Comparison of ENCODE assay signal across 21 cellular contexts in genomic region chr4:139330283-139330682, GRCh38. TPM values are rescaled to one million over a fixed set of nuclear protein-coding genes. Genes with fewer than 3 reads are reported as not detected.
A peak's percentile ranks its signal among the peaks of the same experiment; 100 is the strongest.
DNase-seq lines count a peak whose midpoint lies in the region; ATAC-seq, FAIRE-seq and TF ChIP-seq lines count a peak whose summit lies in the region.
"Had no signal": no experiment of that assay in that cellular context is flagged by ENCODE, and none has a peak within 500 bp of the region (broad histone marks: within the 10 kb centered on the region; RNA-seq: fewer than 3 reads in every experiment).

No MANE protein-coding gene starts in this region.

- H3K4me1 ChIP-seq in naive thymus-derived CD4-positive, alpha-beta T cell (ENCODE audit: control insufficient read depth in 2 of 2, insufficient read depth in 2 of 2, low read length in 2 of 2) = no peaks in the 10 kb centered on the region
- H3K4me1 ChIP-seq: breast epithelium had no signal

- no peaks in the 10 kb centered on the region for H3K27me3 Mint-ChIP-seq in activated naive CD8-positive, alpha-beta T cell treated with anti-CD3 and anti-CD28 coated beads, Interleukin-2, amount 10 ng/mL, durations not matched to agents 7 days and 5 days
- H3K27me3 Mint-ChIP-seq in activated naive CD8-positive, alpha-beta T cell treated with anti-CD3 and anti-CD28 coated beads for 36 hours = no peaks in the 10 kb centered on the region
- H3K27me3 Mint-ChIP-seq in T-helper 17 cell = no peaks in the 10 kb centered on the region
- no peaks in the 10 kb centered on the region for H3K27me3 Mint-ChIP-seq in naive thymus-derived CD4-positive, alpha-beta T cell
- H3K27me3 Mint-ChIP-seq: activated CD4-positive, alpha-beta T cell treated with anti-CD3 and anti-CD28 coated beads for 36 hours; dendritic cell treated with granulocyte-macrophage colony-stimulating factor and Interleukin-4, amounts not matched to agents 40 ng/mL and 50 ng/mL, for 4 days had no signal

- no peak overlapping the region for H3K4me3 Mint-ChIP-seq in activated naive CD8-positive, alpha-beta T cell treated with anti-CD3 and anti-CD28 coated beads, Interleukin-2, amount 10 ng/mL, durations not matched to agents 7 days and 5 days
- H3K4me3 Mint-ChIP-seq in activated naive CD8-positive, alpha-beta T cell treated with anti-CD3 and anti-CD28 coated beads for 36 hours = no peak overlapping the region
- no peak overlapping the region for H3K4me3 Mint-ChIP-seq in T-helper 17 cell
- H3K4me3 Mint-ChIP-seq in naive thymus-derived CD4-positive, alpha-beta T cell = peak overlapping the region in 3 of 10 donors; percentile 4 to 39 (median 36)
- H3K4me3 Mint-ChIP-seq: activated CD4-positive, alpha-beta T cell treated with anti-CD3 and anti-CD28 coated beads for 36 hours; dendritic cell treated with granulocyte-macrophage colony-stimulating factor and Interleukin-4, amounts not matched to agents 40 ng/mL and 50 ng/mL, for 4 days had no signal

- TF ChIP-seq POLR2A in GM12891 (IDR thresholded peaks at IDR 0.05; ENCODE audit: low read depth, low read length) = no peak

- H3K27me3 ChIP-seq in naive thymus-derived CD4-positive, alpha-beta T cell (ENCODE audit: control insufficient read depth in 2 of 2, insufficient read depth in 2 of 2, low read length in 2 of 2) = no peaks in the 10 kb centered on the region
- H3K27me3 ChIP-seq: breast epithelium, gastroesophageal sphincter, ovary had no signal

- H3K36me3 ChIP-seq in naive thymus-derived CD4-positive, alpha-beta T cell (ENCODE audit: control insufficient read depth in 2 of 3, insufficient read depth in 3 of 3, low read length in 3 of 3) = peaks cover 0 to 15% (median 0%) of the 10 kb centered on the region in 3 experiments
- H3K36me3 ChIP-seq: breast epithelium, ovary had no signal

- peak overlapping the region; percentile 26 for H3K27ac Mint-ChIP-seq in activated naive CD8-positive, alpha-beta T cell treated with anti-CD3 and anti-CD28 coated beads, Interleukin-2, amount 10 ng/mL, durations not matched to agents 7 days and 5 days
- no peak overlapping the region for H3K27ac Mint-ChIP-seq in activated naive CD8-positive, alpha-beta T cell treated with anti-CD3 and anti-CD28 coated beads for 36 hours
- peak overlapping the region; percentile 45 for H3K27ac Mint-ChIP-seq in T-helper 17 cell
- peak overlapping the region in 3 of 9 donors; percentile 13 to 29 (median 19) for H3K27ac Mint-ChIP-seq in naive thymus-derived CD4-positive, alpha-beta T cell
- H3K27ac Mint-ChIP-seq: dendritic cell treated with granulocyte-macrophage colony-stimulating factor and Interleukin-4, amounts not matched to agents 40 ng/mL and 50 ng/mL, for 4 days had no signal

- no peaks in the 10 kb centered on the region for H3K9me3 ChIP-seq in T-helper 17 cell (ENCODE audit: control insufficient read depth, low read length, poor library complexity, severe bottlenecking)
- H3K9me3 ChIP-seq in naive thymus-derived CD4-positive, alpha-beta T cell (ENCODE audit: control insufficient read depth in 2 of 3, low read length in 3 of 3) = no peaks in the 10 kb centered on the region
- H3K9me3 ChIP-seq: gastroesophageal sphincter, ovary had no signal

- peaks cover 12% of the 10 kb centered on the region for H3K4me1 Mint-ChIP-seq in activated naive CD8-positive, alpha-beta T cell treated with anti-CD3 and anti-CD28 coated beads, Interleukin-2, amount 10 ng/mL, durations not matched to agents 7 days and 5 days
- peaks cover 31% of the 10 kb centered on the region for H3K4me1 Mint-ChIP-seq in activated naive CD8-positive, alpha-beta T cell treated with anti-CD3 and anti-CD28 coated beads for 36 hours
- H3K4me1 Mint-ChIP-seq in T-helper 17 cell = peaks cover 19% of the 10 kb centered on the region
- H3K4me1 Mint-ChIP-seq in naive thymus-derived CD4-positive, alpha-beta T cell = peaks cover 20 to 49% (median 41%) of the 10 kb centered on the region in 7 donors

- no peak for FAIRE-seq in GM12891 (lab: Jason Lieb, UNC)

- H3K27ac ChIP-seq in naive thymus-derived CD4-positive, alpha-beta T cell (ENCODE audit: low read depth, low read length) = no peak overlapping the region
- H3K27ac ChIP-seq: breast epithelium, gastroesophageal sphincter, ovary had no signal

- CTCF ChIA-PET in naive thymus-derived CD4-positive, alpha-beta T cell (lab: Charles Lee) = no interaction called here

- no peak overlapping the region for H3K4me3 ChIP-seq in naive thymus-derived CD4-positive, alpha-beta T cell (ENCODE audit: low read length)
- H3K4me3 ChIP-seq: breast epithelium, gastroesophageal sphincter, ovary had no signal

- H3K9me3 Mint-ChIP-seq in activated naive CD8-positive, alpha-beta T cell treated with anti-CD3 and anti-CD28 coated beads, Interleukin-2, amount 10 ng/mL, durations not matched to agents 7 days and 5 days = no peaks in the 10 kb centered on the region
- peaks cover 1% of the 10 kb centered on the region for H3K9me3 Mint-ChIP-seq in activated naive CD8-positive, alpha-beta T cell treated with anti-CD3 and anti-CD28 coated beads for 36 hours
- H3K9me3 Mint-ChIP-seq in naive thymus-derived CD4-positive, alpha-beta T cell = peaks cover 0 to 10% (median 0%) of the 10 kb centered on the region in 11 donors
- H3K9me3 Mint-ChIP-seq: dendritic cell treated with granulocyte-macrophage colony-stimulating factor and Interleukin-4, amounts not matched to agents 40 ng/mL and 50 ng/mL, for 4 days had no signal

- intact Hi-C loops in naive thymus-derived CD4-positive, alpha-beta T cell (cut with micrococcal nuclease) = no loop called here

- peaks cover 34% of the 10 kb centered on the region for H3K36me3 Mint-ChIP-seq in activated naive CD8-positive, alpha-beta T cell treated with anti-CD3 and anti-CD28 coated beads, Interleukin-2, amount 10 ng/mL, durations not matched to agents 7 days and 5 days
- peaks cover 38% of the 10 kb centered on the region for H3K36me3 Mint-ChIP-seq in activated naive CD8-positive, alpha-beta T cell treated with anti-CD3 and anti-CD28 coated beads for 36 hours
- H3K36me3 Mint-ChIP-seq in T-helper 17 cell (ENCODE audit: low read depth) = peaks cover 9% of the 10 kb centered on the region
- H3K36me3 Mint-ChIP-seq in naive thymus-derived CD4-positive, alpha-beta T cell = peaks cover 0 to 41% (median 32%) of the 10 kb centered on the region in 5 donors

- POLR2A ChIA-PET in activated naive CD8-positive, alpha-beta T cell treated with anti-CD3 and anti-CD28 coated beads, Interleukin-2, amount 10 ng/mL, durations not matched to agents 7 days and 5 days (lab: Charles Lee) = interaction anchor here (0.6 to 1.1 kb wide), 2 partner anchors 11 to 29 kb away, joined by 3 to 4 read pairs; partner anchors contain the start of gene NAA15
- POLR2A ChIA-PET in naive thymus-derived CD4-positive, alpha-beta T cell (lab: Charles Lee) = interaction anchor here (1.1 kb wide), 1 partner anchor 34 kb away, joined by 3 read pairs; no protein-coding TSS in a partner anchor

- ATAC-seq in activated naive CD8-positive, alpha-beta T cell treated with anti-CD3 and anti-CD28 coated beads, Interleukin-2, amount 10 ng/mL, durations not matched to agents 7 days and 5 days (ENCODE audit: low read depth) = no peak
- no peak for ATAC-seq in T-helper 17 cell
- ATAC-seq in naive thymus-derived CD4-positive, alpha-beta T cell = no peak
- ATAC-seq: activated CD4-positive, alpha-beta T cell treated with anti-CD3 and anti-CD28 coated beads for 36 hours; gastroesophageal sphincter; left lobe of liver had no signal

- no peak for DNase-seq in activated naive CD8-positive, alpha-beta T cell treated with anti-CD3 and anti-CD28 coated beads, Interleukin-2, amount 10 ng/mL, durations not matched to agents 7 days and 5 days
- DNase-seq in activated naive CD8-positive, alpha-beta T cell treated with anti-CD3 and anti-CD28 coated beads for 36 hours = no peak
- DNase-seq in T-helper 17 cell (no peak), inferior parietal cortex (ENCODE audit: extremely low spot score) (peak; percentile 47), superior temporal gyrus (ENCODE audit: extremely low spot score) (peak; percentile 80), DMS79 treated with DMSO at 0.1 percent for 48 hours (lab: John Stamatoyannopoulos, UW) (no peak), GM12891 (ENCODE audit: insufficient read length, low spot score) (no peak)
- no peak for DNase-seq in naive thymus-derived CD4-positive, alpha-beta T cell
- DNase-seq: activated CD4-positive, alpha-beta T cell treated with anti-CD3 and anti-CD28 coated beads for 36 hours; EL; H7; NCI-H2029 treated with DMSO at 0.1 percent for 48 hours; NCI-H524; ovary; SHP77 treated with DMSO at 0.1 percent for 48 hours; stimulated activated CD4-positive, alpha-beta T cell treated with anti-CD3 and anti-CD28 coated beads, Interleukin-2, amount 100 ng/mL, for 24 hours; T-helper 9 cell had no signal

TF ChIP-seq in GM12891, 5 proteins besides CTCF, POLR2A, EP300 and RAD21 (continues in another document):
- TF ChIP-seq POU2F2 (IDR thresholded peaks at IDR 0.05; ENCODE audit: low read depth, low read length) = no peak
- no peak for TF ChIP-seq SPI1 (IDR thresholded peaks at IDR 0.05; ENCODE audit: low read depth, low read length)
- TF ChIP-seq TAF1 (IDR thresholded peaks at IDR 0.05; ENCODE audit: low read depth, low read length) = no peak

RNA-seq across cellular contexts. Expression of gene NDUFC1, which starts 28.0 kb away (rescaled TPM):
- total RNA-seq in activated naive CD8-positive, alpha-beta T cell treated with anti-CD3 and anti-CD28 coated beads, Interleukin-2, amount 10 ng/mL, durations not matched to agents 7 days and 5 days = 10 to 100 TPM; 34.6 to 36.5 TPM
- 10 to 100 TPM; 61.3 to 65.3 TPM for total RNA-seq in activated naive CD8-positive, alpha-beta T cell treated with anti-CD3 and anti-CD28 coated beads for 36 hours
- 10 to 100 TPM; 15.5 to 17.0 TPM for total RNA-seq in T-helper 17 cell
- total RNA-seq in naive thymus-derived CD4-positive, alpha-beta T cell = 10 to 100 TPM; 19.4 to 41.6 (median 26.9) TPM
- polyA plus RNA-seq in naive thymus-derived CD4-positive, alpha-beta T cell = 100 to 1,000 TPM; 105 to 193 TPM
- 75.5 TPM for polyA plus RNA-seq in GM12891 (2012; ENCODE audit: low read depth, missing spikeins)

RNA-seq across cellular contexts. Expression of gene NAA15, which starts 29.0 kb away (rescaled TPM):
- 10 to 100 TPM; 42.1 to 50.3 TPM for total RNA-seq in activated naive CD8-positive, alpha-beta T cell treated with anti-CD3 and anti-CD28 coated beads, Interleukin-2, amount 10 ng/mL, durations not matched to agents 7 days and 5 days
- 100 to 1,000 TPM; 120 to 131 TPM for total RNA-seq in activated naive CD8-positive, alpha-beta T cell treated with anti-CD3 and anti-CD28 coated beads for 36 hours
- 10 to 100 TPM; 55.2 to 62.1 TPM for total RNA-seq in T-helper 17 cell
- 10 to 100 TPM; 41.2 to 67.4 (median 49.0) TPM for total RNA-seq in naive thymus-derived CD4-positive, alpha-beta T cell
- polyA plus RNA-seq in naive thymus-derived CD4-positive, alpha-beta T cell = 10 to 100 TPM; 35.7 to 40.5 TPM
- 20.0 TPM for polyA plus RNA-seq in GM12891 (2012; ENCODE audit: low read depth, missing spikeins)

RNA-seq across cellular contexts. Expression of gene MGARP, which starts 50.3 kb away (rescaled TPM):
- total RNA-seq in activated naive CD8-positive, alpha-beta T cell treated with anti-CD3 and anti-CD28 coated beads, Interleukin-2, amount 10 ng/mL, durations not matched to agents 7 days and 5 days = under 1 TPM in 1 of 2 experiments, not detected in 1; 0.22 TPM
- under 1 TPM; 0.19 to 0.38 TPM for total RNA-seq in activated naive CD8-positive, alpha-beta T cell treated with anti-CD3 and anti-CD28 coated beads for 36 hours
- total RNA-seq in T-helper 17 cell = not detected
- under 1 TPM in 3 of 5 experiments, not detected in 2; 0.29 to 0.70 (median 0.30) TPM for total RNA-seq in naive thymus-derived CD4-positive, alpha-beta T cell
- under 1 TPM in 1 of 2 donors, not detected in 1; 0.32 TPM for polyA plus RNA-seq in naive thymus-derived CD4-positive, alpha-beta T cell
- 0.06 TPM for polyA plus RNA-seq in GM12891 (2012; ENCODE audit: low read depth, missing spikeins)

Comparison
In these comparisons a context has a peak if more than half of its experiments do, and no peak if none do; other contexts are left out.
1. DNase-seq: peak in inferior parietal cortex (single experiment) and superior temporal gyrus (single experiment); none in activated naive CD8-positive, alpha-beta T cell treated with anti-CD3 and anti-CD28 coated beads, Interleukin-2, amount 10 ng/mL, durations not matched to agents 7 days and 5 days (single experiment), activated naive CD8-positive, alpha-beta T cell treated with anti-CD3 and anti-CD28 coated beads for 36 hours (single experiment), T-helper 17 cell (0 of 3), naive thymus-derived CD4-positive, alpha-beta T cell (0 of 9), DMS79 treated with DMSO at 0.1 percent for 48 hours (single experiment) and GM12891 (single experiment).